In genomic region chr19:41863209-41863931, GRCh38 we compare ENCODE assay signal across 8 cellular contexts. TPM values are rescaled to one million over a fixed set of nuclear protein-coding genes. Genes with fewer than 3 reads are reported as not detected.
DNase-seq lines count a peak whose midpoint lies in the region; ATAC-seq and TF ChIP-seq lines count a peak whose summit lies in the region.
"Had no signal": no experiment of that assay in that cellular context is flagged by ENCODE, and none has a peak within 500 bp of the region (broad histone marks: within the 10 kb centered on the region; RNA-seq: fewer than 3 reads in every experiment).

No MANE protein-coding gene starts in this region.

- TF ChIP-seq CTCF in MCF 10A (IDR thresholded peaks at IDR 0.05; ENCODE audit: unreplicated experiment) = no peak
- TF ChIP-seq CTCF in breast epithelium (IDR thresholded peaks at IDR 0.05) = no peak

- no peaks in the 10 kb centered on the region for H3K27me3 ChIP-seq in breast epithelium
- H3K27me3 ChIP-seq: Peyer's patch had no signal

- DNase-seq in MCF 10A (ENCODE audit: unreplicated experiment) = no peak
- DNase-seq in breast epithelium (ENCODE audit: low spot score in 2 of 2) = no peak
- DNase-seq in activated naive CD4-positive, alpha-beta T cell treated with anti-CD3 and anti-CD28 coated beads, Interleukin-2, amount 50 U/mL, for 72 hours (ENCODE audit: low spot score in 2 of 2) = no peak
- no peak for DNase-seq in Ammon's horn (ENCODE audit: low spot score)
- no peak for DNase-seq in SW480 (ENCODE audit: low spot score)
- DNase-seq: Peyer's patch had no signal

- H3K36me3 Mint-ChIP-seq in MCF 10A (ENCODE audit: insufficient read depth, unreplicated experiment) = peaks cover 84% of the 10 kb centered on the region
- peaks cover 57 to 63% of the 10 kb centered on the region in 2 donors for H3K36me3 Mint-ChIP-seq in activated naive CD4-positive, alpha-beta T cell treated with anti-CD3 and anti-CD28 coated beads, Interleukin-2, amount 50 U/mL, for 72 hours
- peaks cover 68% of the 10 kb centered on the region for H3K36me3 Mint-ChIP-seq in stimulated activated naive CD8-positive, alpha-beta T cell treated with anti-CD3 and anti-CD28 coated beads, Interleukin-15, Interleukin-2, amounts not matched to agents 100 ng/mL and 50 ng/mL, for 24 hours (ENCODE audit: low read depth)

- H3K27ac Mint-ChIP-seq in MCF 10A (ENCODE audit: low read depth, unreplicated experiment) = no peak overlapping the region
- H3K27ac Mint-ChIP-seq in activated naive CD4-positive, alpha-beta T cell treated with anti-CD3 and anti-CD28 coated beads, Interleukin-2, amount 50 U/mL, for 72 hours = peak overlapping the region; percentile 91 to 98
- peak overlapping the region; percentile 98 for H3K27ac Mint-ChIP-seq in stimulated activated naive CD8-positive, alpha-beta T cell treated with anti-CD3 and anti-CD28 coated beads, Interleukin-15, Interleukin-2, amounts not matched to agents 100 ng/mL and 50 ng/mL, for 24 hours

- H3K4me3 ChIP-seq in breast epithelium = peak overlapping the region in 1 of 3 donors; percentile 1
- H3K4me3 ChIP-seq: Peyer's patch had no signal

- peaks cover 12 to 34% of the 10 kb centered on the region in 2 donors for H3K4me1 ChIP-seq in breast epithelium

- H3K27ac ChIP-seq in breast epithelium = no peak overlapping the region

- no peaks in the 10 kb centered on the region for H3K36me3 ChIP-seq in breast epithelium

- H3K9me3 ChIP-seq in breast epithelium = no peaks in the 10 kb centered on the region
- H3K9me3 ChIP-seq: Peyer's patch had no signal

- H3K4me1 Mint-ChIP-seq in MCF 10A (ENCODE audit: insufficient read depth, unreplicated experiment) = peaks cover 28% of the 10 kb centered on the region
- H3K4me1 Mint-ChIP-seq in stimulated activated naive CD8-positive, alpha-beta T cell treated with anti-CD3 and anti-CD28 coated beads, Interleukin-15, Interleukin-2, amounts not matched to agents 100 ng/mL and 50 ng/mL, for 24 hours (ENCODE audit: low read depth) = peaks cover 72% of the 10 kb centered on the region

- no peak for TF ChIP-seq POLR2A in breast epithelium (IDR thresholded peaks at IDR 0.05)

- ATAC-seq in activated naive CD4-positive, alpha-beta T cell treated with anti-CD3 and anti-CD28 coated beads, Interleukin-2, amount 50 U/mL, for 72 hours = no peak

- POLR2A ChIA-PET in MCF 10A (lab: Yijun Ruan, JAX) = interaction anchor here (0.6 to 7.7 kb wide), 3 partner anchors 10 to 804 kb away, joined by 3 to 134 read pairs (median 125); partner anchors contain the start of genes ARHGEF1 and CD79A

- no peaks in the 10 kb centered on the region for H3K9me3 Mint-ChIP-seq in MCF 10A (ENCODE audit: unreplicated experiment)
- no peaks in the 10 kb centered on the region for H3K9me3 Mint-ChIP-seq in activated naive CD4-positive, alpha-beta T cell treated with anti-CD3 and anti-CD28 coated beads, Interleukin-2, amount 50 U/mL, for 72 hours
- no peaks in the 10 kb centered on the region for H3K9me3 Mint-ChIP-seq in stimulated activated naive CD8-positive, alpha-beta T cell treated with anti-CD3 and anti-CD28 coated beads, Interleukin-15, Interleukin-2, amounts not matched to agents 100 ng/mL and 50 ng/mL, for 24 hours

- CTCF ChIA-PET in MCF 10A (lab: Yijun Ruan, JAX) = interaction anchor here (0.7 to 6.2 kb wide), 3 partner anchors 9 to 598 kb away, joined by 3 to 32 read pairs (median 3); no protein-coding TSS in a partner anchor

- intact Hi-C loops in MCF 10A (cut with micrococcal nuclease) (no loop called here), breast epithelium (cut with DNase I; ENCODE audit: low total_unique reads) (no loop called here)

- H3K4me3 Mint-ChIP-seq in MCF 10A (ENCODE audit: unreplicated experiment) = peak overlapping the region; percentile 82
- H3K4me3 Mint-ChIP-seq in stimulated activated naive CD8-positive, alpha-beta T cell treated with anti-CD3 and anti-CD28 coated beads, Interleukin-15, Interleukin-2, amounts not matched to agents 100 ng/mL and 50 ng/mL, for 24 hours = peak overlapping the region; percentile 93

- no peaks in the 10 kb centered on the region for H3K27me3 Mint-ChIP-seq in MCF 10A (ENCODE audit: insufficient read depth, unreplicated experiment)
- no peaks in the 10 kb centered on the region for H3K27me3 Mint-ChIP-seq in stimulated activated naive CD8-positive, alpha-beta T cell treated with anti-CD3 and anti-CD28 coated beads, Interleukin-15, Interleukin-2, amounts not matched to agents 100 ng/mL and 50 ng/mL, for 24 hours

- no TSS peak for BruUV-seq in MCF 10A (replicated peaks; lab: Mats Ljungman, UMichigan)

RNA-seq across cellular contexts. Expression of gene RPS19, which starts 3.3 kb away (rescaled TPM):
- total RNA-seq in MCF 10A (2022) (3,060 and 3,357 TPM in 2 replicates), breast epithelium (1,000 to 10,000 TPM in 2 of 3 donors, 100 to 1,000 TPM in 1; 756 to 2,084 (median 1,264) TPM)
- 1,000 to 10,000 TPM; 3,521 to 4,779 TPM for total RNA-seq in activated naive CD4-positive, alpha-beta T cell treated with anti-CD3 and anti-CD28 coated beads, Interleukin-2, amount 50 U/mL, for 72 hours

RNA-seq across cellular contexts. Expression of gene CD79A, which starts 13.7 kb away (rescaled TPM):
- total RNA-seq in MCF 10A (2022) = not detected in 2 replicates
- 1 to 10 TPM in 2 of 3 donors, under 1 TPM in 1; 0.80 to 2.9 (median 1.8) TPM for total RNA-seq in breast epithelium
- 1 to 10 TPM; 3.3 to 7.0 TPM for total RNA-seq in activated naive CD4-positive, alpha-beta T cell treated with anti-CD3 and anti-CD28 coated beads, Interleukin-2, amount 50 U/mL, for 72 hours
- total RNA-seq: bronchial epithelial cell had no signal

RNA-seq across cellular contexts. Expression of gene DMRTC2, which starts 18.5 kb away (rescaled TPM):
- total RNA-seq in MCF 10A (2022) (not detected in 2 replicates), breast epithelium (not detected)
- not detected for total RNA-seq in activated naive CD4-positive, alpha-beta T cell treated with anti-CD3 and anti-CD28 coated beads, Interleukin-2, amount 50 U/mL, for 72 hours
- total RNA-seq: bronchial epithelial cell, Peyer's patch had no signal

RNA-seq across cellular contexts. Expression of gene LYPD4, which starts 18.9 kb away (rescaled TPM):
- not detected in 2 replicates for total RNA-seq in MCF 10A (2022)
- not detected for total RNA-seq in breast epithelium
- not detected for total RNA-seq in activated naive CD4-positive, alpha-beta T cell treated with anti-CD3 and anti-CD28 coated beads, Interleukin-2, amount 50 U/mL, for 72 hours
- total RNA-seq: bronchial epithelial cell, Peyer's patch had no signal

RNA-seq across cellular contexts. Expression of gene ARHGEF1, which starts 19.6 kb away (rescaled TPM):
- total RNA-seq in MCF 10A (2022) = 106 and 108 TPM in 2 replicates
- total RNA-seq in breast epithelium = 10 to 100 TPM; 55.0 to 61.9 (median 55.7) TPM
- total RNA-seq in activated naive CD4-positive, alpha-beta T cell treated with anti-CD3 and anti-CD28 coated beads, Interleukin-2, amount 50 U/mL, for 72 hours = 100 to 1,000 TPM; 361 to 383 TPM
